In the genomic region with DNA sequence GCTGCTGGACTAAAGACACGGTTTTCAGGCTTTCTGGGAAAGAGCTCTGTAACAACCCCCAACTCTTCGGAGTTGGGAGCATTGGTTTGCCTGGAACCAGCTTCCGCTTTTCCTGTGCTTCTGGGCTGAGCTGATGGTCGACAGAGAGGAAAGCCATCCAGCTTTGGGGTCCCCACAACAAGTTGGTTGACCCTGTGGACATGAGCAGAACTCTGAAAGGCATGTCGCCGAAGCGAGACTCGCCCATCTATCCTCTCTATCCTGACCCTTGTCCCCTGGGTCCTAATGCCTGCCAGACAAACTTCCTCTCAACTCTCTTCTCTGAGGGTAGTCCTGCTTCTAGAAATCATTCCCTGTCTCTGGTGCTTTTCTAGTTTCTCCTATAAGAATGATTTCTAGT, we compare ENCODE assay signal across 8 cellular contexts. TPM values are rescaled to one million over a fixed set of nuclear protein-coding genes. Genes with fewer than 3 reads are reported as not detected.
A peak's percentile ranks its signal among the peaks of the same experiment; 100 is the strongest.
DNase-seq lines count a peak whose midpoint lies in the region; TF ChIP-seq lines count a peak whose summit lies in the region.

No MANE protein-coding gene starts in this region.

- no peak for TF ChIP-seq CTCF in GM12865 (IDR thresholded peaks at IDR 0.05; ENCODE audit: insufficient read depth, low read depth, low read length, missing control alignments)
- no peak for TF ChIP-seq CTCF in brain (conservative IDR thresholded peaks at IDR 0.05)
- TF ChIP-seq CTCF in nephron progenitor cell (IDR thresholded peaks at IDR 0.05), result no peak

- H3K27ac Mint-ChIP-seq in brain, result no peak overlapping the region
- H3K27ac Mint-ChIP-seq in nephron progenitor cell, result no peak overlapping the region

- no peak overlapping the region for H3K4me3 ChIP-seq in GM12865 (ENCODE audit: low read depth, low read length)

- peaks cover 18% of the 10 kb centered on the region for H3K4me1 Mint-ChIP-seq in brain
- H3K4me1 Mint-ChIP-seq in nephron progenitor cell, result peaks cover 17% of the 10 kb centered on the region

- H3K9me3 Mint-ChIP-seq in brain (peaks cover 0 to 6% (median 2%) of the 10 kb centered on the region in 5 experiments), nephron progenitor cell (peaks cover 12% of the 10 kb centered on the region)

- peaks cover 63% of the 10 kb centered on the region for H3K27me3 Mint-ChIP-seq in brain
- H3K27me3 Mint-ChIP-seq in nephron progenitor cell (ENCODE audit: low read depth, poor library complexity), result peaks cover 63% of the 10 kb centered on the region

- H3K4me3 Mint-ChIP-seq in brain (peak overlapping the region; percentile 86 to 96 (median 90)), nephron progenitor cell (peak overlapping the region; percentile 85)

- H3K36me3 Mint-ChIP-seq in brain (no peaks in the 10 kb centered on the region), nephron progenitor cell (ENCODE audit: low read depth) (no peaks in the 10 kb centered on the region)

- DNase-seq in GM12865 (ENCODE audit: low read depth) (peak; percentile 54), MV-4-11 (lab: John Stamatoyannopoulos, UW) (peak; percentile 41), nephron progenitor cell (peak; percentile 39), amniotic stem cell (lab: John Stamatoyannopoulos, UW) (no peak), HuH-7 (ENCODE audit: low spot score) (no peak), NCI-H1048 (lab: John Stamatoyannopoulos, UW) (no peak)
- no peak for DNase-seq in activated CD4-positive, alpha-beta T cell treated with anti-CD3 and anti-CD28 coated beads, Interleukin-2, amount 50 U/mL, for 1 hour

RNA-seq across cellular contexts. Expression of a gene that starts 31.9 kb away (rescaled TPM):
- 7.7 TPM for polyA plus RNA-seq in brain (ENCODE audit: insufficient read depth, low read depth, low replicate concordance)

RNA-seq across cellular contexts. Expression of a gene that starts 51.0 kb away (rescaled TPM):
- polyA plus RNA-seq in brain (ENCODE audit: insufficient read depth, low read depth, low replicate concordance), result 0.39 TPM

Comparison
In these comparisons a context has a peak if more than half of its experiments do, and no peak if none do; other contexts are left out.
1. DNase-seq: peak in GM12865 (single experiment), MV-4-11 (single experiment) and nephron progenitor cell (single experiment); none in amniotic stem cell (single experiment), HuH-7 (single experiment), NCI-H1048 (single experiment) and activated CD4-positive, alpha-beta T cell treated with anti-CD3 and anti-CD28 coated beads, Interleukin-2, amount 50 U/mL, for 1 hour (single experiment).